8 cellular contexts compared by ENCODE assay signal in the genomic region with DNA sequence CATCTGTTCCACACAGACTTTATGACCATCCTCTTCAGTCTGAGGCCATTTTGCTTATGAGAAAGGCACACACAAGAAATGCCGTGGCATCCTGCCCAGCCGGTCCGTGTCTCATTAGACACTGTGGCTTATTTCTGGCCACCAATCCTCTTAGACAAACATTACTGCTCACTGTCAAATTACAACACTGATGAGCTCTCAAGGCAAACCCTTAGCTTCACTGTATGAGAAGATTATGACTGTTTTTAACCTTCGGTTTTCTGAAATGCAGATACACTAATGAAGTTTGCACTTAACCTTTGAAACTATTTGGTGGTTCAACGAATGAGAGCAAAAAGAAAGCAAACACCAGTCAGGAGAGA. TPM values are rescaled to one million over a fixed set of nuclear protein-coding genes. Genes with fewer than 3 reads are reported as not detected.
DNase-seq lines count a peak whose midpoint lies in the region; ATAC-seq and TF ChIP-seq lines count a peak whose summit lies in the region.

No MANE protein-coding gene starts in this region.

- no peaks in the 10 kb centered on the region for H3K27me3 ChIP-seq in esophagus muscularis mucosa
- no peaks in the 10 kb centered on the region for H3K27me3 ChIP-seq in CD4-positive, alpha-beta memory T cell (ENCODE audit: insufficient read depth, low read length)

- ATAC-seq in HG03457 (IDR thresholded peaks at IDR 0.05; ENCODE audit: unreplicated experiment): no peak
- ATAC-seq in activated CD4-positive, CD25-positive, alpha-beta regulatory T cell treated with anti-CD3 and anti-CD28 coated beads, Interleukin-2, amount 50 U/mL, for 24 hours: no peak

- H3K4me3 ChIP-seq in esophagus muscularis mucosa: peak overlapping the region; percentile 35 to 48 (median 45)
- H3K4me3 ChIP-seq in CD4-positive, alpha-beta memory T cell (ENCODE audit: low read length in 2 of 2): no peak overlapping the region

- peak in 1 of 3 experiments; percentile 7 for TF ChIP-seq CTCF in esophagus muscularis mucosa (IDR thresholded peaks at IDR 0.05)
- no peak for TF ChIP-seq CTCF in osteocyte (IDR thresholded peaks at IDR 0.05)

- WGBS in esophagus muscularis mucosa: 26% methylated on average over 5 of the region's 5 CpGs

- POLR2A ChIA-PET in CD4-positive, alpha-beta memory T cell (lab: Charles Lee; ENCODE audit: partially characterized antibody): no interaction called here

- DNase-seq in COLO668 (lab: John Stamatoyannopoulos, UW; ENCODE audit: unreplicated experiment): peak; percentile 3
- peak; percentile 64 for DNase-seq in NCI-H524 treated with DMSO at 0.1 percent for 48 hours (lab: John Stamatoyannopoulos, UW)
- DNase-seq in esophagus muscularis mucosa (ENCODE audit: extremely low spot score): no peak
- DNase-seq in osteocyte (ENCODE audit: extremely low spot score, unreplicated experiment): no peak
- DNase-seq in OCI-M1 (lab: John Stamatoyannopoulos, UW): no peak
- no peak for DNase-seq in CD4-positive, alpha-beta memory T cell

- peaks cover 20% of the 10 kb centered on the region for H3K36me3 Mint-ChIP-seq in osteocyte (ENCODE audit: unreplicated experiment)
- H3K36me3 Mint-ChIP-seq in CD4-positive, alpha-beta memory T cell: no peaks in the 10 kb centered on the region

- TF ChIP-seq POLR2A in esophagus muscularis mucosa (IDR thresholded peaks at IDR 0.05; ENCODE audit: low read depth): no peak

- no peaks in the 10 kb centered on the region for H3K36me3 ChIP-seq in esophagus muscularis mucosa
- H3K36me3 ChIP-seq in CD4-positive, alpha-beta memory T cell (ENCODE audit: insufficient read depth, low read length): no peaks in the 10 kb centered on the region

- CTCF ChIA-PET in CD4-positive, alpha-beta memory T cell (lab: Charles Lee; ENCODE audit: partially characterized antibody): no interaction called here

- no peak for TF ChIP-seq EP300 in esophagus muscularis mucosa (IDR thresholded peaks at IDR 0.05)

- H3K4me1 Mint-ChIP-seq in osteocyte (ENCODE audit: unreplicated experiment): peaks cover 50% of the 10 kb centered on the region
- H3K4me1 Mint-ChIP-seq in CD4-positive, alpha-beta memory T cell: no peaks in the 10 kb centered on the region

- H3K4me1 ChIP-seq in esophagus muscularis mucosa: peaks cover 10 to 64% (median 60%) of the 10 kb centered on the region in 4 donors
- H3K4me1 ChIP-seq in CD4-positive, alpha-beta memory T cell (ENCODE audit: insufficient read depth, low read length): no peaks in the 10 kb centered on the region

- peak overlapping the region; percentile 85 for H3K27ac Mint-ChIP-seq in osteocyte (ENCODE audit: unreplicated experiment)
- H3K27ac Mint-ChIP-seq in CD4-positive, alpha-beta memory T cell: no peak overlapping the region

- no peaks in the 10 kb centered on the region for H3K9me3 Mint-ChIP-seq in osteocyte (ENCODE audit: unreplicated experiment)
- H3K9me3 Mint-ChIP-seq in CD4-positive, alpha-beta memory T cell: peaks cover 0 to 1% (median 0%) of the 10 kb centered on the region in 8 donors

- H3K4me3 Mint-ChIP-seq in osteocyte (ENCODE audit: unreplicated experiment): no peak overlapping the region
- no peak overlapping the region for H3K4me3 Mint-ChIP-seq in CD4-positive, alpha-beta memory T cell

- intact Hi-C loops in esophagus muscularis mucosa (cut with DNase I): loop anchor here (10.0 kb wide), 1 partner anchor 338 kb away; no protein-coding TSS in a partner anchor
- intact Hi-C loops in CD4-positive, alpha-beta memory T cell (cut with micrococcal nuclease): no loop called here

- H3K27me3 Mint-ChIP-seq in osteocyte (ENCODE audit: unreplicated experiment): no peaks in the 10 kb centered on the region
- no peaks in the 10 kb centered on the region for H3K27me3 Mint-ChIP-seq in CD4-positive, alpha-beta memory T cell

- peak overlapping the region; percentile 78 to 87 (median 80) for H3K27ac ChIP-seq in esophagus muscularis mucosa (replicated peaks in 1 of 4)
- H3K27ac ChIP-seq in CD4-positive, alpha-beta memory T cell (ENCODE audit: low read depth, low read length): no peak overlapping the region

- H3K9me3 ChIP-seq in esophagus muscularis mucosa: no peaks in the 10 kb centered on the region
- H3K9me3 ChIP-seq in CD4-positive, alpha-beta memory T cell (ENCODE audit: control insufficient read depth in 1 of 2, low read length in 2 of 2): no peaks in the 10 kb centered on the region

RNA-seq across cellular contexts. Expression of gene DST, which starts 50.5 kb away (rescaled TPM):
- total RNA-seq in esophagus muscularis mucosa: 100 to 1,000 TPM; 410 to 588 (median 521) TPM
- total RNA-seq in osteocyte: 240 and 243 TPM in 2 replicates
- 1 to 10 TPM; 8.1 to 8.8 TPM for total RNA-seq in CD4-positive, alpha-beta memory T cell
- polyA plus RNA-seq in CD4-positive, alpha-beta memory T cell: 1 to 10 TPM; 1.1 to 2.2 TPM

Comparison
In these comparisons a context has a peak if more than half of its experiments do, and no peak if none do; other contexts are left out.
1. DNase-seq: peak in COLO668 (single experiment) and NCI-H524 treated with DMSO at 0.1 percent for 48 hours (single experiment); none in esophagus muscularis mucosa (single experiment), osteocyte (single experiment), OCI-M1 (single experiment) and CD4-positive, alpha-beta memory T cell (0 of 5).
2. H3K4me3 ChIP-seq: peak in esophagus muscularis mucosa (4 of 4); none in CD4-positive, alpha-beta memory T cell (0 of 2).
3. RNA of gene DST, which starts 50.5 kb away (total RNA-seq): 410 to 588 TPM in esophagus muscularis mucosa and 240 to 243 TPM in osteocyte; 8.1 to 8.8 TPM in CD4-positive, alpha-beta memory T cell; every median in the first group is over 10 times any median in the second.